In genomic region chr4:105296672-105297071, GRCh38 we compare ENCODE assay signal across 9 cellular contexts.
"Had no signal": no experiment of that assay in that cellular context is flagged by ENCODE, and none has a peak within 500 bp of the region (broad histone marks: within the 10 kb centered on the region; RNA-seq: fewer than 3 reads in every experiment).

No MANE protein-coding gene starts in this region.

- H3K36me3 ChIP-seq: HAP-1 had no signal

- ATAC-seq: HCT116 had no signal

- H3K4me1 ChIP-seq: HAP-1 had no signal

- DNase-seq: GM23248, GOT3, H7, HFFc6, IMR-90, KBM-7 had no signal

- H3K27ac Mint-ChIP-seq: HFFc6 had no signal

- H3K4me3 ChIP-seq: GM23248, HAP-1 had no signal

- H3K9me3 ChIP-seq: HAP-1 had no signal

- H3K27ac ChIP-seq: GM23248, HL-60 had no signal

- H2AFZ ChIP-seq: GM23248 had no signal

- H3K9ac ChIP-seq: GM23248 had no signal

- H3K4me3 Mint-ChIP-seq: HFFc6 had no signal
